Comparison of ENCODE assay signal across 21 cellular contexts in the genomic region with DNA sequence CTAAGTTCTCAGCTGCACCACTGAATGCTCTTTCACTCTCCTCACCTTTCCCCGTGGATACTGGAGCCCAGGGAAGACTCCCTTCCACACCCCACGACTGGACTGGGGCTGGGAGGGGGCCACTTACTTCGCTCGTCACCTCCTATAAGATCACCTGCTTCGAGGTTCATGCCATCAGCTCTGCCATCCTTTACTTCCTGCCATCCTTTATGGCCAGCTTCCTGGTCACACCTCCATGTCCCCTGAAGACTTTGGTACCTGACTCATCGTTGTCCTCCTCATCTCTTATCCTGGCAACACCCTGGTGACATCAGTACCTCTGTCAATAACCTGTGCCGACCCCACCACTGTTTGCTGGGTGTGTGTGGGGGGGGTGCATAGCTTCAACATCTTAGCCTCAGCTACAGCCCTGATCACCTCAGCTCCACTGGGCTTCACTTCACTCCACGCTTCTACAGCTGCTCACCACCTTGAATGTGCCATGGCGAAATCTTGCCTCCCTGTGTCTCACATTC. TPM values are rescaled to one million over a fixed set of nuclear protein-coding genes. Genes with fewer than 3 reads are reported as not detected.
DNase-seq lines count a peak whose midpoint lies in the region; ATAC-seq and TF ChIP-seq lines count a peak whose summit lies in the region.
"Had no signal": no experiment of that assay in that cellular context is flagged by ENCODE, and none has a peak within 500 bp of the region (broad histone marks: within the 10 kb centered on the region; RNA-seq: fewer than 3 reads in every experiment).

No MANE protein-coding gene starts in this region.

- H3K4me3 Mint-ChIP-seq in type B pancreatic cell: no peak overlapping the region
- H3K4me3 Mint-ChIP-seq in chondrocyte (ENCODE audit: unreplicated experiment): no peak overlapping the region
- no peak overlapping the region for H3K4me3 Mint-ChIP-seq in CD4-positive, alpha-beta T cell
- H3K4me3 Mint-ChIP-seq: activated CD8-positive, alpha-beta T cell treated with anti-CD3 and anti-CD28 coated beads for 36 hours had no signal

- no peaks in the 10 kb centered on the region for H3K9me3 ChIP-seq in mucosa of stomach (ENCODE audit: control insufficient read depth, low read length)
- H3K9me3 ChIP-seq in CD4-positive, alpha-beta T cell (ENCODE audit: control insufficient read depth, low read length): no peaks in the 10 kb centered on the region
- H3K9me3 ChIP-seq: pancreas, thyroid gland had no signal

- intact Hi-C loops in Right ventricle myocardium superior (cut with DNase I): no loop called here
- intact Hi-C loops in left ventricle myocardium superior (cut with micrococcal nuclease): no loop called here
- intact Hi-C loops in CD4-positive, alpha-beta T cell (cut with DNase I, micrococcal nuclease): no loop called here

- no peaks in the 10 kb centered on the region for H3K36me3 Mint-ChIP-seq in type B pancreatic cell
- peaks cover 3% of the 10 kb centered on the region for H3K36me3 Mint-ChIP-seq in chondrocyte (ENCODE audit: low read depth)
- no peaks in the 10 kb centered on the region for H3K36me3 Mint-ChIP-seq in CD4-positive, alpha-beta T cell (ENCODE audit: low read depth)

- CTCF ChIA-PET in CD4-positive, alpha-beta T cell (lab: Charles Lee): interaction anchor here (0.8 to 2.4 kb wide), 2 partner anchors 14 to 34 kb away, joined by 4 to 9 read pairs; partner anchors contain the start of gene COMTD1

- ATAC-seq in Right ventricle myocardium superior (ENCODE audit: poor library complexity): peak; percentile 3
- ATAC-seq in left ventricle myocardium superior: no peak
- no peak for ATAC-seq in HG03520 (IDR thresholded peaks at IDR 0.05; ENCODE audit: unreplicated experiment)
- ATAC-seq in CD4-positive, alpha-beta T cell (ENCODE audit: poor library complexity): no peak
- ATAC-seq: activated CD8-positive, alpha-beta T cell treated with anti-CD3 and anti-CD28 coated beads for 36 hours had no signal

- peaks cover 4% of the 10 kb centered on the region for H3K4me1 Mint-ChIP-seq in type B pancreatic cell (ENCODE audit: unreplicated experiment)
- H3K4me1 Mint-ChIP-seq in chondrocyte (ENCODE audit: low read depth): peaks cover 17% of the 10 kb centered on the region
- no peaks in the 10 kb centered on the region for H3K4me1 Mint-ChIP-seq in CD4-positive, alpha-beta T cell (ENCODE audit: low read depth)

- H3K4me1 ChIP-seq in mucosa of stomach (ENCODE audit: control insufficient read depth, insufficient read depth, low read length): peaks cover 38% of the 10 kb centered on the region
- H3K4me1 ChIP-seq: pancreas had no signal

- H3K27ac ChIP-seq in epithelial cell of prostate: peak overlapping the region; percentile 66
- no peak overlapping the region for H3K27ac ChIP-seq in CD4-positive, alpha-beta T cell (ENCODE audit: low read depth, low read length)
- H3K27ac ChIP-seq: C4-2B, cardiac muscle cell, foreskin keratinocyte, KMS-11, pancreas, thyroid gland had no signal

- H3K9ac ChIP-seq in mucosa of stomach (ENCODE audit: low read length): peak overlapping the region; percentile 50
- H3K9ac ChIP-seq: KMS-11 had no signal

- POLR2A ChIA-PET in CD4-positive, alpha-beta T cell (lab: Charles Lee): interaction anchor here (0.7 to 0.9 kb wide), 2 partner anchors 9 to 15 kb away, joined by 3 to 4 read pairs; partner anchors contain the start of gene VDAC2

- no peaks in the 10 kb centered on the region for H3K27me3 ChIP-seq in mucosa of stomach (ENCODE audit: control insufficient read depth, insufficient read depth, low read length)
- no peaks in the 10 kb centered on the region for H3K27me3 ChIP-seq in CD4-positive, alpha-beta T cell (ENCODE audit: control insufficient read depth, insufficient read depth, low read length)
- H3K27me3 ChIP-seq: cardiac muscle cell, foreskin keratinocyte, pancreas, thyroid gland had no signal

- DNase-seq in Right ventricle myocardium superior: no peak
- no peak for DNase-seq in left ventricle myocardium superior
- DNase-seq in epithelial cell of prostate (ENCODE audit: low read depth, low spot score): no peak
- DNase-seq in type B pancreatic cell (ENCODE audit: extremely low spot score, unreplicated experiment): no peak
- DNase-seq in chondrocyte (ENCODE audit: low spot score): no peak
- no peak for DNase-seq in CD4-positive, alpha-beta T cell
- DNase-seq: activated CD8-positive, alpha-beta T cell treated with anti-CD3 and anti-CD28 coated beads for 36 hours; activated T-cell treated with anti-CD3 and anti-CD28 coated beads, Interleukin-2, amount 50 U/mL, for 48 hours; DMS79; foreskin keratinocyte; left cardiac atrium; NCI-H1105 treated with DMSO at 0.1 percent for 48 hours; pancreas; stimulated activated CD4-positive, alpha-beta T cell treated with anti-CD3 and anti-CD28 coated beads, Interleukin-4, amount 100 ng/mL, for 4 hours; T-helper 1 cell; thyroid gland had no signal

- H3K27ac Mint-ChIP-seq in type B pancreatic cell (peak overlapping the region; percentile 10), chondrocyte (ENCODE audit: unreplicated experiment) (no peak overlapping the region)
- H3K27ac Mint-ChIP-seq in CD4-positive, alpha-beta T cell: no peak overlapping the region
- H3K27ac Mint-ChIP-seq: activated CD8-positive, alpha-beta T cell treated with anti-CD3 and anti-CD28 coated beads for 36 hours had no signal

- no peak for TF ChIP-seq CTCF in type B pancreatic cell (conservative IDR thresholded peaks at IDR 0.05)
- TF ChIP-seq CTCF in chondrocyte (IDR thresholded peaks at IDR 0.05): no peak
- TF ChIP-seq CTCF in CD4-positive, alpha-beta T cell (IDR thresholded peaks at IDR 0.05): no peak

- no peaks in the 10 kb centered on the region for H3K36me3 ChIP-seq in mucosa of stomach (ENCODE audit: control insufficient read depth, insufficient read depth, low read length)
- H3K36me3 ChIP-seq: cardiac muscle cell, pancreas, thyroid gland had no signal

- H3K27me3 Mint-ChIP-seq in type B pancreatic cell (no peaks in the 10 kb centered on the region), chondrocyte (ENCODE audit: low read depth) (no peaks in the 10 kb centered on the region)
- no peaks in the 10 kb centered on the region for H3K27me3 Mint-ChIP-seq in CD4-positive, alpha-beta T cell
- H3K27me3 Mint-ChIP-seq: activated CD8-positive, alpha-beta T cell treated with anti-CD3 and anti-CD28 coated beads for 36 hours had no signal

- H3K9me3 Mint-ChIP-seq in type B pancreatic cell (peaks cover 5% of the 10 kb centered on the region), chondrocyte (ENCODE audit: low read depth) (no peaks in the 10 kb centered on the region)
- H3K9me3 Mint-ChIP-seq in CD4-positive, alpha-beta T cell: no peaks in the 10 kb centered on the region
- H3K9me3 Mint-ChIP-seq: activated CD8-positive, alpha-beta T cell treated with anti-CD3 and anti-CD28 coated beads for 36 hours had no signal

- H3K4me3 ChIP-seq in mucosa of stomach (ENCODE audit: low read length): no peak overlapping the region
- H3K4me3 ChIP-seq: cardiac muscle cell, pancreas, thyroid gland had no signal

RNA-seq across cellular contexts. Expression of gene VDAC2, which starts 8.7 kb away (rescaled TPM):
- total RNA-seq in Right ventricle myocardium superior: 486 TPM
- total RNA-seq in left ventricle myocardium superior: 493 TPM
- 204 and 242 TPM in 2 replicates for total RNA-seq in type B pancreatic cell (ENCODE audit: low replicate concordance)
- 142 to 161 TPM (median 155 TPM) in 3 replicates for total RNA-seq in chondrocyte
- 100 to 1,000 TPM; 141 to 147 TPM for total RNA-seq in CD4-positive, alpha-beta T cell

RNA-seq across cellular contexts. Expression of gene COMTD1, which starts 33.9 kb away (rescaled TPM):
- 34.0 TPM for total RNA-seq in Right ventricle myocardium superior
- 30.8 TPM for total RNA-seq in left ventricle myocardium superior
- 40.4 and 62.6 TPM in 2 replicates for total RNA-seq in type B pancreatic cell (ENCODE audit: low replicate concordance)
- 12.8 to 15.7 TPM (median 13.2 TPM) in 3 replicates for total RNA-seq in chondrocyte
- total RNA-seq in CD4-positive, alpha-beta T cell: 10 to 100 TPM in 1 of 2 experiments, 1 to 10 TPM in 1; 9.5 to 10.5 TPM
